Comparison of ENCODE assay signal across 18 cellular contexts in the genomic region with DNA sequence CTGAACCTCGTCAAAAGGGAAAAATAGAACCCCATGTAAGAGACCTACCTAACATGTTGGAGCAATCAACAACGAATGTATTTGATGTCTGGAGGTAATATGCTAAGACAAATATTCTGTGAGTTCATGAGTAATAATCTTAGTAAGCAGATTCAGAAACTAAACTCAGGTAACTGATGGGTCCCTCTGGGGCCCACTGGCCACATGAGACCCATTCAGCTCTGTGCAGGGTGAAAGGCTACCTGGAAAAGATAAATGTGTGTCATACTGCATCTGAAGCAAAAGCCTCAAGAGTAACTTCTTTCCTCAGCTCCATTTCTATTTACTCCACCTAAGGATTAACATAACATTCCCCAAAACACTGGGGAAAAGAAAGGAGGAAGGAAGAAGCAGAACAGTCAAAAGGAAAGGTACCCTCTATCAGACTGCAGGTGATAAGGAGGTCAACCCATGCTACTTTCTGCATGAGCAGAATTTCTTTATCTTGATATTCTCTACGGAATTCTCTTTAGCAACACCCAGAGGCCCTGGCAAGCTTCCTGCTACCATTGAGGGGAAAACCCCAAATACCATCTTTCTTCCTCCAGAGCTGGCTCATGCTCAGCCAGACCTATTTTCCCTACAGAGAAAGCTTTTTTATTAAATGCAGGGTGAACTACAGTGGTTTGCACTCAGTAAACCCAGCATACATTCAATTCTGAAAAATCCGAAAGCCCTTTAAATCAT. TPM values are rescaled to one million over a fixed set of nuclear protein-coding genes. Genes with fewer than 3 reads are reported as not detected.
DNase-seq lines count a peak whose midpoint lies in the region; ATAC-seq and TF ChIP-seq lines count a peak whose summit lies in the region.
"Had no signal": no experiment of that assay in that cellular context is flagged by ENCODE, and none has a peak within 500 bp of the region (broad histone marks: within the 10 kb centered on the region; RNA-seq: fewer than 3 reads in every experiment).

No MANE protein-coding gene starts in this region.

- DNase-seq in GM03348 (ENCODE audit: low spot score) (peak; percentile 60), NB4 (ENCODE audit: low read depth) (peak; percentile 15), epithelial cell of prostate (ENCODE audit: low read depth, low spot score) (no peak), sciatic nerve (ENCODE audit: low spot score) (peak; percentile 59), SKM-1 treated with dmso at 0.1 percent for 144 hours (lab: John Stamatoyannopoulos, UW; ENCODE audit: unreplicated experiment) (no peak)
- no peak for DNase-seq in NK-92 treated with Interleukin-12 subunit alpha and Interleukin-12 subunit beta, amount 100 ng/mL, for 24 hours (lab: John Stamatoyannopoulos, UW)
- DNase-seq in activated T-helper 1 cell treated with anti-CD3 and anti-CD28 coated beads, Interleukin-12 subunit alpha, Interleukin-12 subunit beta, Interleukin-2, Interleukin-4 antibody, amounts not matched to agents 30 ng/mL and 10 ng/mL and 1 ng/mL, durations not matched to agents 14 hours and 24 hours and 36 hours (ENCODE audit: low spot score), result no peak
- DNase-seq: activated naive CD4-positive, alpha-beta T cell treated with anti-CD3 and anti-CD28 coated beads for 36 hours; dorsolateral prefrontal cortex; hypothalamus; Kasumi-1; NCI-H345; PC-3; stimulated activated CD4-positive, alpha-beta T cell treated with anti-CD3 and anti-CD28 coated beads, Interleukin-2, amount 100 ng/mL, for 48 hours; T-helper 17 cell had no signal

- no peaks in the 10 kb centered on the region for H3K9me3 Mint-ChIP-seq in activated T-helper 1 cell treated with anti-CD3 and anti-CD28 coated beads, Interleukin-12 subunit alpha, Interleukin-12 subunit beta, Interleukin-2, Interleukin-4 antibody, amounts not matched to agents 30 ng/mL and 10 ng/mL and 1 ng/mL, durations not matched to agents 14 hours and 24 hours and 36 hours
- H3K9me3 Mint-ChIP-seq: activated naive CD4-positive, alpha-beta T cell treated with anti-CD3 and anti-CD28 coated beads for 36 hours; stimulated activated naive CD8-positive, alpha-beta T cell treated with anti-CD3 and anti-CD28 coated beads, Interleukin-15, Interleukin-2, amounts not matched to agents 100 ng/mL and 50 ng/mL, for 24 hours had no signal

- intact Hi-C loops in sciatic nerve (cut with DNase I), result no loop called here
- intact Hi-C loops in activated T-helper 1 cell treated with anti-CD3 and anti-CD28 coated beads, Interleukin-12 subunit alpha, Interleukin-12 subunit beta, Interleukin-2, Interleukin-4 antibody, amounts not matched to agents 30 ng/mL and 10 ng/mL and 1 ng/mL, durations not matched to agents 14 hours and 24 hours and 36 hours (cut with micrococcal nuclease), result no loop called here

- H3K27ac Mint-ChIP-seq in activated T-helper 1 cell treated with anti-CD3 and anti-CD28 coated beads, Interleukin-12 subunit alpha, Interleukin-12 subunit beta, Interleukin-2, Interleukin-4 antibody, amounts not matched to agents 30 ng/mL and 10 ng/mL and 1 ng/mL, durations not matched to agents 14 hours and 24 hours and 36 hours, result no peak overlapping the region
- H3K27ac Mint-ChIP-seq: activated naive CD4-positive, alpha-beta T cell treated with anti-CD3 and anti-CD28 coated beads for 36 hours; stimulated activated naive CD8-positive, alpha-beta T cell treated with anti-CD3 and anti-CD28 coated beads, Interleukin-15, Interleukin-2, amounts not matched to agents 100 ng/mL and 50 ng/mL, for 24 hours; T-helper 17 cell had no signal

- H3K4me3 Mint-ChIP-seq in activated T-helper 1 cell treated with anti-CD3 and anti-CD28 coated beads, Interleukin-12 subunit alpha, Interleukin-12 subunit beta, Interleukin-2, Interleukin-4 antibody, amounts not matched to agents 30 ng/mL and 10 ng/mL and 1 ng/mL, durations not matched to agents 14 hours and 24 hours and 36 hours, result no peak overlapping the region
- H3K4me3 Mint-ChIP-seq: activated naive CD4-positive, alpha-beta T cell treated with anti-CD3 and anti-CD28 coated beads for 36 hours; stimulated activated naive CD8-positive, alpha-beta T cell treated with anti-CD3 and anti-CD28 coated beads, Interleukin-15, Interleukin-2, amounts not matched to agents 100 ng/mL and 50 ng/mL, for 24 hours; T-helper 17 cell had no signal

- no peaks in the 10 kb centered on the region for H3K27me3 Mint-ChIP-seq in activated T-helper 1 cell treated with anti-CD3 and anti-CD28 coated beads, Interleukin-12 subunit alpha, Interleukin-12 subunit beta, Interleukin-2, Interleukin-4 antibody, amounts not matched to agents 30 ng/mL and 10 ng/mL and 1 ng/mL, durations not matched to agents 14 hours and 24 hours and 36 hours (ENCODE audit: insufficient read depth)
- H3K27me3 Mint-ChIP-seq: stimulated activated naive CD8-positive, alpha-beta T cell treated with anti-CD3 and anti-CD28 coated beads, Interleukin-15, Interleukin-2, amounts not matched to agents 100 ng/mL and 50 ng/mL, for 24 hours; T-helper 17 cell had no signal

- no peaks in the 10 kb centered on the region for H3K36me3 Mint-ChIP-seq in activated T-helper 1 cell treated with anti-CD3 and anti-CD28 coated beads, Interleukin-12 subunit alpha, Interleukin-12 subunit beta, Interleukin-2, Interleukin-4 antibody, amounts not matched to agents 30 ng/mL and 10 ng/mL and 1 ng/mL, durations not matched to agents 14 hours and 24 hours and 36 hours (ENCODE audit: low read depth)

- peak overlapping the region; percentile 91 for H3K27ac ChIP-seq in epithelial cell of prostate
- H3K27ac ChIP-seq: dorsolateral prefrontal cortex, parathyroid adenoma had no signal

- no peak for TF ChIP-seq CTCF in NB4 (IDR thresholded peaks at IDR 0.05; ENCODE audit: low read depth, low read length)

- no peak for TF ChIP-seq POLR2A in NB4 (IDR thresholded peaks at IDR 0.05; ENCODE audit: extremely low read depth, insufficient read length)

- H3K4me3 ChIP-seq in NB4 (ENCODE audit: low read depth, low read length), result no peak overlapping the region
- H3K4me3 ChIP-seq: dorsolateral prefrontal cortex had no signal

- no peaks in the 10 kb centered on the region for H3K4me1 Mint-ChIP-seq in activated T-helper 1 cell treated with anti-CD3 and anti-CD28 coated beads, Interleukin-12 subunit alpha, Interleukin-12 subunit beta, Interleukin-2, Interleukin-4 antibody, amounts not matched to agents 30 ng/mL and 10 ng/mL and 1 ng/mL, durations not matched to agents 14 hours and 24 hours and 36 hours (ENCODE audit: low read depth)

- ATAC-seq in sciatic nerve, result no peak
- no peak for ATAC-seq in HG03175 (IDR thresholded peaks at IDR 0.05; ENCODE audit: unreplicated experiment)
- ATAC-seq: PC-3, T-helper 17 cell had no signal

RNA-seq across cellular contexts. Expression of gene ABCA6, which starts 37.7 kb away (rescaled TPM):
- 225 TPM for total RNA-seq in sciatic nerve
- not detected in 2 replicates for total RNA-seq in activated T-helper 1 cell treated with anti-CD3 and anti-CD28 coated beads, Interleukin-12 subunit alpha, Interleukin-12 subunit beta, Interleukin-2, Interleukin-4 antibody, amounts not matched to agents 30 ng/mL and 10 ng/mL and 1 ng/mL, durations not matched to agents 14 hours and 24 hours and 36 hours
- total RNA-seq: activated naive CD4-positive, alpha-beta T cell treated with anti-CD3 and anti-CD28 coated beads for 36 hours; PC-3 had no signal

RNA-seq across cellular contexts. Expression of gene ABCA10, which starts 49.2 kb away (rescaled TPM):
- total RNA-seq in sciatic nerve, result 189 TPM
- 0.44 TPM in 2 replicates for total RNA-seq in activated T-helper 1 cell treated with anti-CD3 and anti-CD28 coated beads, Interleukin-12 subunit alpha, Interleukin-12 subunit beta, Interleukin-2, Interleukin-4 antibody, amounts not matched to agents 30 ng/mL and 10 ng/mL and 1 ng/mL, durations not matched to agents 14 hours and 24 hours and 36 hours

Comparison
In these comparisons a context has a peak if more than half of its experiments do, and no peak if none do; other contexts are left out.
1. DNase-seq: peak in GM03348 (single experiment), NB4 (single experiment) and sciatic nerve (single experiment); none in epithelial cell of prostate (single experiment), SKM-1 treated with dmso at 0.1 percent for 144 hours (single experiment), NK-92 treated with Interleukin-12 subunit alpha and Interleukin-12 subunit beta, amount 100 ng/mL, for 24 hours (single experiment) and activated T-helper 1 cell treated with anti-CD3 and anti-CD28 coated beads, Interleukin-12 subunit alpha, Interleukin-12 subunit beta, Interleukin-2, Interleukin-4 antibody, amounts not matched to agents 30 ng/mL and 10 ng/mL and 1 ng/mL, durations not matched to agents 14 hours and 24 hours and 36 hours (single experiment).
2. RNA of gene ABCA6, which starts 37.7 kb away (total RNA-seq): 225 TPM in sciatic nerve (single experiment); not detected in activated T-helper 1 cell treated with anti-CD3 and anti-CD28 coated beads, Interleukin-12 subunit alpha, Interleukin-12 subunit beta, Interleukin-2, Interleukin-4 antibody, amounts not matched to agents 30 ng/mL and 10 ng/mL and 1 ng/mL, durations not matched to agents 14 hours and 24 hours and 36 hours; every median in the first group is over 100 times any median in the second.
3. RNA of gene ABCA10, which starts 49.2 kb away (total RNA-seq): 189 TPM in sciatic nerve (single experiment); 0.44 TPM in activated T-helper 1 cell treated with anti-CD3 and anti-CD28 coated beads, Interleukin-12 subunit alpha, Interleukin-12 subunit beta, Interleukin-2, Interleukin-4 antibody, amounts not matched to agents 30 ng/mL and 10 ng/mL and 1 ng/mL, durations not matched to agents 14 hours and 24 hours and 36 hours; every median in the first group is over 100 times any median in the second.